In the genomic region with DNA sequence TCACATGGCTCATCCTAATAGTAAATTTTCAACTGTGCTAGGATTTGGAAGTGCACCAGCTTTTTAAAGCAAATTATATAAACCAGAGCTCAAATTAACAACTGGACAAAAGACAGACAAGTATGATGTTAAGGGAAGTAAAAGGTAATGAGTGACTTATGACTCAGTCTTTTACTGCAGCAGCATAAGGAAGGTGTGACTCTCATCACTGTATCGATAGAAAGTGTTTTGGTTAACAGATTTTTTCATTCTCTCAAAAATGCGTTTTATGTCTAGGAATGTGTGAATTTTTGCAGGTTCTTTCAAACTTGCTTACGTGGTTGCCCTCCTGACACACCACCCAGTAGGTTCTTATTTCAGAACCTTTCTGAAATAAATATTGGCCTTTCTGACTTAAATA, we compare ENCODE assay signal across 18 cellular contexts.
A peak's percentile ranks its signal among the peaks of the same experiment; 100 is the strongest.
DNase-seq lines count a peak whose midpoint lies in the region; ATAC-seq, FAIRE-seq and TF ChIP-seq lines count a peak whose summit lies in the region.
"Had no signal": no experiment of that assay in that cellular context is flagged by ENCODE, and none has a peak within 500 bp of the region (broad histone marks: within the 10 kb centered on the region; RNA-seq: fewer than 3 reads in every experiment).

No MANE protein-coding gene starts in this region.

- TF ChIP-seq CTCF in D721Med (IDR thresholded peaks at IDR 0.05; ENCODE audit: insufficient read depth, missing control alignments), result no peak
- TF ChIP-seq CTCF in GM20000 (IDR thresholded peaks at IDR 0.05; ENCODE audit: extremely low read depth, missing control alignments), result no peak
- TF ChIP-seq CTCF in PC-3 (conservative IDR thresholded peaks at IDR 0.05; ENCODE audit: low read depth, low read length), result no peak
- TF ChIP-seq CTCF in kidney epithelial cell (IDR thresholded peaks at IDR 0.05; ENCODE audit: insufficient read depth, low read length, poor library complexity, severe bottlenecking), result no peak
- TF ChIP-seq CTCF in vagina (IDR thresholded peaks at IDR 0.05), result no peak

- peak; percentile 77 for ATAC-seq in PC-3
- ATAC-seq in HG02981 (IDR thresholded peaks at IDR 0.05; ENCODE audit: unreplicated experiment), result no peak
- ATAC-seq: activated CD4-positive, CD25-positive, alpha-beta regulatory T cell treated with anti-CD3 and anti-CD28 coated beads, Interleukin-2, amount 50 U/mL, for 24 hours had no signal

- no peaks in the 10 kb centered on the region for H3K9me3 ChIP-seq in PC-3 (ENCODE audit: low read length)
- no peaks in the 10 kb centered on the region for H3K9me3 ChIP-seq in vagina
- H3K9me3 ChIP-seq: SJSA1 had no signal

- H3K27me3 ChIP-seq in PC-3 (ENCODE audit: low read length) (no peaks in the 10 kb centered on the region), kidney epithelial cell (ENCODE audit: control insufficient read depth, insufficient read depth, low read length) (no peaks in the 10 kb centered on the region), vagina (no peaks in the 10 kb centered on the region)
- H3K27me3 ChIP-seq: SJSA1 had no signal

- POLR2A ChIA-PET in PC-3 (lab: Charles Lee; ENCODE audit: unreplicated experiment), result interaction anchor here (0.6 to 0.7 kb wide), 3 partner anchors 171 to 964 kb away, joined by 4 to 6 read pairs (median 4); no protein-coding TSS in a partner anchor

- TF ChIP-seq POLR2A in vagina (IDR thresholded peaks at IDR 0.05), result no peak

- H3K79me2 ChIP-seq in PC-3 (ENCODE audit: low read length), result no peaks in the 10 kb centered on the region

- peak; percentile 99 for FAIRE-seq in D721Med (lab: Jason Lieb, UNC)

- BruUV-seq in PC-3 (replicated peaks; lab: Mats Ljungman, UMichigan), result no TSS peak

- H3K9me2 ChIP-seq in PC-3 (replicated peaks; ENCODE audit: low read length), result no peaks in the 10 kb centered on the region

- DNase-seq in D721Med (ENCODE audit: insufficient read length, low spot score) (no peak), GM20000 (ENCODE audit: low spot score) (peak; percentile 5), PC-3 (peak; percentile 19), kidney epithelial cell (ENCODE audit: low read depth) (peak; percentile 65), HK-2 (ENCODE audit: unreplicated experiment) (no peak), vagina (ENCODE audit: extremely low spot score in 2 of 2) (no peak), NCI-H774 (lab: John Stamatoyannopoulos, UW) (no peak)
- DNase-seq: activated effector memory CD4-positive, alpha-beta T cell treated with Interleukin-2 at 50 U/mL for 16 hours; H7; IMR-90; left cardiac atrium; MM.1S; NCI-H1930; NCI-H510A; stimulated activated CD4-positive, alpha-beta T cell treated with anti-CD3 and anti-CD28 coated beads, Interleukin-2, amount 100 ng/mL, for 24 hours had no signal

- CTCF ChIA-PET in PC-3 (lab: Charles Lee), result no interaction called here

- no peak overlapping the region for H3K9ac ChIP-seq in PC-3 (ENCODE audit: low read length)

- 0 out of 2 replicates have a peak overlapping the region, but pooled peaks have one; percentile 0 for H3K4me2 ChIP-seq in PC-3 (ENCODE audit: low read length)

- H3K27ac ChIP-seq in PC-3 (ENCODE audit: low read length) (no peak overlapping the region), vagina (no peak overlapping the region)
- H3K27ac ChIP-seq: SJSA1 had no signal

- no peak overlapping the region for H2AFZ ChIP-seq in PC-3 (ENCODE audit: low read length)

- intact Hi-C loops in PC-3 (cut with micrococcal nuclease), result no loop called here
- intact Hi-C loops in vagina (cut with DNase I), result no loop called here

- H4K20me1 ChIP-seq in PC-3 (ENCODE audit: low read length), result no peaks in the 10 kb centered on the region

- H3K4me3 ChIP-seq in PC-3 (ENCODE audit: low read length) (no peak overlapping the region), kidney epithelial cell (ENCODE audit: low read depth, low read length) (no peak overlapping the region), vagina (no peak overlapping the region)
- H3K4me3 ChIP-seq: SJSA1 had no signal

- no peaks in the 10 kb centered on the region for H3F3A ChIP-seq in PC-3 (ENCODE audit: low read length, unreplicated experiment)

- peaks cover 8% of the 10 kb centered on the region for H3K4me1 ChIP-seq in PC-3 (ENCODE audit: insufficient read depth, low read length)
- no peaks in the 10 kb centered on the region for H3K4me1 ChIP-seq in vagina
- H3K4me1 ChIP-seq: SJSA1 had no signal

- H3K36me3 ChIP-seq in PC-3 (ENCODE audit: low read depth, low read length), result no peaks in the 10 kb centered on the region
- H3K36me3 ChIP-seq in kidney epithelial cell (ENCODE audit: control insufficient read depth, insufficient read depth, low read length), result no peaks in the 10 kb centered on the region
- H3K36me3 ChIP-seq in vagina, result no peaks in the 10 kb centered on the region
- H3K36me3 ChIP-seq: SJSA1 had no signal

Comparison
In these comparisons a context has a peak if more than half of its experiments do, and no peak if none do; other contexts are left out.
1. DNase-seq: peak in GM20000 (single experiment), PC-3 (single experiment) and kidney epithelial cell (single experiment); none in D721Med (single experiment), HK-2 (single experiment), vagina (0 of 2) and NCI-H774 (single experiment).